In genomic region chr15:51818156-51818555, GRCh38 we compare ENCODE assay signal across 20 cellular contexts.
"Had no signal": no experiment of that assay in that cellular context is flagged by ENCODE, and none has a peak within 500 bp of the region (broad histone marks: within the 10 kb centered on the region; RNA-seq: fewer than 3 reads in every experiment).

No MANE protein-coding gene starts in this region.

- ATAC-seq: activated naive CD4-positive, alpha-beta T cell treated with anti-CD3 and anti-CD28 coated beads, Interleukin-2, amount 50 U/mL, for 72 hours; activated T-cell treated with anti-CD3 and anti-CD28 coated beads, Interleukin-2, amount 50 U/mL, for 72 hours; stimulated activated naive CD8-positive, alpha-beta T cell treated with anti-CD3 and anti-CD28 coated beads, Interleukin-15, Interleukin-2, amounts not matched to agents 100 U/mL and 50 U/mL, for 24 hours had no signal

- H3K4me1 Mint-ChIP-seq: activated B cell treated with CpG ODN at 0.5 μM for 24 hours, nephron had no signal

- H3K27ac Mint-ChIP-seq: activated B cell treated with CpG ODN at 0.5 μM for 24 hours; activated naive CD4-positive, alpha-beta T cell treated with anti-CD3 and anti-CD28 coated beads, Interleukin-2, amount 50 U/mL, for 72 hours; activated T-cell treated with anti-CD3 and anti-CD28 coated beads, Interleukin-2, amount 50 U/mL, for 72 hours; nephron; progenitor cell of endocrine pancreas; T-helper 2 cell treated with Interferon-gamma antibody and Interleukin-4, amounts not matched to agents 5 μg/mL and 100 μg/mL, for 36 hours had no signal

- DNase-seq: activated B cell treated with CpG ODN at 0.5 μM for 24 hours; activated CD4-positive, alpha-beta T cell treated with anti-CD3 and anti-CD28 coated beads for 4 hours; activated CD4-positive, alpha-beta T cell treated with anti-CD3 and anti-CD28 coated beads, Interleukin-2, amount 50 U/mL, for 4 hours; activated naive CD4-positive, alpha-beta T cell; activated T-cell treated with anti-CD3 and anti-CD28 coated beads for 4 hours; activated T-cell treated with anti-CD3 and anti-CD28 coated beads, Interleukin-2, amount 50 U/mL, for 72 hours; anterior cingulate cortex; cerebellar nuclear complex; colonic mucosa; effector CD8-positive, alpha-beta T cell; left ventricle myocardium inferior; ovary; right lobe of liver; stimulated activated CD4-positive, alpha-beta T cell treated with anti-CD3 and anti-CD28 coated beads, Interleukin-12 subunit alpha, Interleukin-12 subunit beta, amount 100 ng/mL, for 4 hours; stimulated activated CD4-positive, alpha-beta T cell treated with anti-CD3 and anti-CD28 coated beads, Interleukin-4, amount 100 ng/mL, for 1 hour; stimulated activated naive CD8-positive, alpha-beta T cell treated with anti-CD3 and anti-CD28 coated beads, Interleukin-15, Interleukin-2, amounts not matched to agents 100 U/mL and 50 U/mL, for 24 hours had no signal

- H3K27me3 Mint-ChIP-seq: activated B cell treated with CpG ODN at 0.5 μM for 24 hours, progenitor cell of endocrine pancreas had no signal

- H3K4me3 Mint-ChIP-seq: activated B cell treated with CpG ODN at 0.5 μM for 24 hours; activated T-cell treated with anti-CD3 and anti-CD28 coated beads, Interleukin-2, amount 50 U/mL, for 72 hours; nephron; T-helper 2 cell treated with Interferon-gamma antibody and Interleukin-4, amounts not matched to agents 5 μg/mL and 100 μg/mL, for 36 hours had no signal
